In the genomic region with DNA sequence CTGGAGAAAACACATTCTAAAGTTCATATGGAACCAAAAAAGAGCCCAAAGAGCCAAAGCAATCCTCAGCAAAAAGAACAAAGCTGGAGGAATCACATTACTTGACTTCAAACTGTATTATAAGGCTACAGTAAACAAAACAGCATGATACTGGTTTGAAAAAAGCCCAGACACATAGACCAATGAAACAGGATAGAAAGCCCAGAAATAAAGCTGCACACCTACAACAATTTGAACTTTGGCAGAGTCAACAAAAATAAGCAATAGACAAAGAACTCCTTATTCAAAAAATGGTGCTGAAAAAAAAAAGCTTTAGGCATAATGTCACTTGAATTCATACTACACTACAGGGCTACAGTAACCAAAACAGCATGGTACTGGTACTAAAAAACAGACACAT, we compare ENCODE assay signal across 1 cellular context.
TF ChIP-seq lines count a peak whose summit lies in the region.

No MANE protein-coding gene starts in this region.

TF ChIP-seq in HepG2, 621 proteins besides CTCF, POLR2A, EP300 and RAD21 (continued from another document):
- TF ChIP-seq, protein P1, sequence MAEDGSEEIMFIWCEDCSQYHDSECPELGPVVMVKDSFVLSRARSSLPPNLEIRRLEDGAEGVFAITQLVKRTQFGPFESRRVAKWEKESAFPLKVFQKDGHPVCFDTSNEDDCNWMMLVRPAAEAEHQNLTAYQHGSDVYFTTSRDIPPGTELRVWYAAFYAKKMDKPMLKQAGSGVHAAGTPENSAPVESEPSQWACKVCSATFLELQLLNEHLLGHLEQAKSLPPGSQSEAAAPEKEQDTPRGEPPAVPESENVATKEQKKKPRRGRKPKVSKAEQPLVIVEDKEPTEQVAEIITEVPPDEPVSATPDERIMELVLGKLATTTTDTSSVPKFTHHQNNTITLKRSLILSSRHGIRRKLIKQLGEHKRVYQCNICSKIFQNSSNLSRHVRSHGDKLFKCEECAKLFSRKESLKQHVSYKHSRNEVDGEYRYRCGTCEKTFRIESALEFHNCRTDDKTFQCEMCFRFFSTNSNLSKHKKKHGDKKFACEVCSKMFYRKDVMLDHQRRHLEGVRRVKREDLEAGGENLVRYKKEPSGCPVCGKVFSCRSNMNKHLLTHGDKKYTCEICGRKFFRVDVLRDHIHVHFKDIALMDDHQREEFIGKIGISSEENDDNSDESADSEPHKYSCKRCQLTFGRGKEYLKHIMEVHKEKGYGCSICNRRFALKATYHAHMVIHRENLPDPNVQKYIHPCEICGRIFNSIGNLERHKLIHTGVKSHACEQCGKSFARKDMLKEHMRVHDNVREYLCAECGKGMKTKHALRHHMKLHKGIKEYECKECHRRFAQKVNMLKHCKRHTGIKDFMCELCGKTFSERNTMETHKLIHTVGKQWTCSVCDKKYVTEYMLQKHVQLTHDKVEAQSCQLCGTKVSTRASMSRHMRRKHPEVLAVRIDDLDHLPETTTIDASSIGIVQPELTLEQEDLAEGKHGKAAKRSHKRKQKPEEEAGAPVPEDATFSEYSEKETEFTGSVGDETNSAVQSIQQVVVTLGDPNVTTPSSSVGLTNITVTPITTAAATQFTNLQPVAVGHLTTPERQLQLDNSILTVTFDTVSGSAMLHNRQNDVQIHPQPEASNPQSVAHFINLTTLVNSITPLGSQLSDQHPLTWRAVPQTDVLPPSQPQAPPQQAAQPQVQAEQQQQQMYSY (CRISPR knock-in tag; IDR thresholded peaks at IDR 0.05) = no peak
- TF ChIP-seq HNRNPL (IDR thresholded peaks at IDR 0.05; ENCODE audit: low read depth, low read length) (no peak), ZNF530 (CRISPR knock-in tag; IDR thresholded peaks at IDR 0.05; ENCODE audit: low read depth) (no peak)
